12 cellular contexts compared by ENCODE assay signal in the genomic region with DNA sequence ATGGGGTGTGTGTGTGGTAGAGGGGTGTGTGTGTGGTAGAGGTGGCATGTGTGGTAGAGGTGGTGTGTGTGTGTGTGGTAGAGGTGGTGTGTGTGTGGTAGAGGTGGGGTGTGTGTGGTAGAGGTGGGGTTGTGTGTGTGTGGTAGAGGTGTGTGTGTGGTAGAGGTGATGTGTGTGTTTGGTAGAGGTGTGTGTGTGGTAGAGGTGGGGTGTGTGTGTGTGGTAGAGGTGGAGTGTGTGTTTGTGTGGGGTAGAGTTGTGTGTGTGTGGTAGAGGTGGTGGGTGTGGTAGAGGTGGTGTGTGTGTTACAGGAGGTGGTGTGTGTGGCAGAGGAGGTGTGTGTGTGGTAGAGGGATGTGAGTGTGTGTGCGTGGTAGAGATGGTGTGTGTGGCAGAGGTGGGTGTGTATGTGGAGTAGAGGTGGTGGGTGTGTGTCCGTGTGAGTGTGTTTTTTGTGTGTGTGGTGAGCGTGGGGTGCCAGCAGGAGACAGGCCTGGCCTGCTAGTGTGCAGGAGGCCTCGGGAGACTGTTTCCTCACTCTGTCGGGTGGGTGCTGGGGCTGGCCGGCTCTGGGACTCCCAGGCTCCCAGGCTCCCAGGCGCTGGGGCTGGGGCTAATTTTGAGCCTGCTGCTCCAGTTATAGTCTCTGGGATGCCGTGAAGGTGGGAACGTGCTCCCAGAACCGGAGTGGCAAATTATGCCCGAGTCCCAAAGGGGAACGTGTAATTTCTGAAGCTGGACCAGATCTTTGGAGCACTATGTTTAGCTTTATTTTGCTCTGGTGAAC.
A peak's percentile ranks its signal among the peaks of the same experiment; 100 is the strongest.
DNase-seq lines count a peak whose midpoint lies in the region; ATAC-seq and TF ChIP-seq lines count a peak whose summit lies in the region.
"Had no signal": no experiment of that assay in that cellular context is flagged by ENCODE, and none has a peak within 500 bp of the region (broad histone marks: within the 10 kb centered on the region; RNA-seq: fewer than 3 reads in every experiment).

No MANE protein-coding gene starts in this region.

- H3K27ac ChIP-seq in osteoblast (ENCODE audit: low read depth, low read length) (no peak overlapping the region), mesendoderm (ENCODE audit: low read depth, low read length) (no peak overlapping the region)
- H3K27ac ChIP-seq: neural progenitor cell had no signal

- H3K27me3 ChIP-seq in osteoblast (ENCODE audit: insufficient read depth, low read length): no peaks in the 10 kb centered on the region
- no peaks in the 10 kb centered on the region for H3K27me3 ChIP-seq in mesendoderm (ENCODE audit: insufficient read depth, low read length, poor library complexity)
- H3K27me3 ChIP-seq: neural progenitor cell had no signal

- no peak overlapping the region for H3K23ac ChIP-seq in mesendoderm (ENCODE audit: low read length)

- H3K18ac ChIP-seq in mesendoderm (ENCODE audit: low read length): no peak overlapping the region

- TF ChIP-seq CTCF in choroid plexus epithelial cell (conservative IDR thresholded peaks at IDR 0.05; ENCODE audit: low read depth, low read length): peak; percentile 33
- no peak for TF ChIP-seq CTCF in osteoblast (IDR thresholded peaks at IDR 0.05; ENCODE audit: extremely low read depth, low read depth, low read length)

- H3K4me2 ChIP-seq in osteoblast (ENCODE audit: insufficient read depth, low read length): no peak overlapping the region
- H3K4me2 ChIP-seq in mesendoderm (ENCODE audit: low read length): no peak overlapping the region
- H3K4me2 ChIP-seq: neural progenitor cell had no signal

- no peaks in the 10 kb centered on the region for H3K9me3 ChIP-seq in osteoblast (ENCODE audit: low read depth, low read length)
- H3K9me3 ChIP-seq: Caco-2 had no signal

- H2BK120ac ChIP-seq in mesendoderm (ENCODE audit: low read depth, low read length): no peak overlapping the region

- H4K8ac ChIP-seq in mesendoderm (ENCODE audit: low read depth, low read length): no peak overlapping the region

- no peaks in the 10 kb centered on the region for H3K4me1 ChIP-seq in osteoblast (ENCODE audit: insufficient read depth, low read length)
- H3K4me1 ChIP-seq in mesendoderm (ENCODE audit: control insufficient read depth, low read depth, low read length): no peaks in the 10 kb centered on the region
- H3K4me1 ChIP-seq: Caco-2, neural progenitor cell had no signal

- 100% methylated on average over 2 of the region's 12 CpGs for WGBS in mesendoderm (ENCODE audit: extremely low coverage, insufficient coverage, low lambda C conversion rate)

- peak; percentile 14 for DNase-seq in ELR (ENCODE audit: low read depth)
- peak; percentile 22 for DNase-seq in M059J (ENCODE audit: low read depth)
- peak; percentile 38 for DNase-seq in choroid plexus epithelial cell (ENCODE audit: low read depth)
- DNase-seq in osteoblast (ENCODE audit: insufficient read length, low spot score, missing footprints): peak; percentile 73
- DNase-seq in mesendoderm: no peak
- no peak for DNase-seq in NCI-H187 (lab: John Stamatoyannopoulos, UW)
- DNase-seq: NCI-H1048; stimulated activated CD4-positive, alpha-beta T cell treated with anti-CD3 and anti-CD28 coated beads, Interleukin-15, amount 100 ng/mL, for 24 hours had no signal

- H3K36me3 ChIP-seq in osteoblast (ENCODE audit: insufficient read depth, low read length): no peaks in the 10 kb centered on the region
- no peaks in the 10 kb centered on the region for H3K36me3 ChIP-seq in mesendoderm (ENCODE audit: control insufficient read depth, insufficient read depth, low read length)
- H3K36me3 ChIP-seq: neural progenitor cell had no signal

- no peak overlapping the region for H3K9ac ChIP-seq in mesendoderm (ENCODE audit: low read length)
- H3K9ac ChIP-seq: neural progenitor cell had no signal

- H2AK5ac ChIP-seq in mesendoderm (ENCODE audit: low read length): no peak overlapping the region

- H2BK5ac ChIP-seq in mesendoderm (ENCODE audit: low read length): no peak overlapping the region

- no peak overlapping the region for H3K4ac ChIP-seq in mesendoderm (ENCODE audit: low read depth, low read length)

- no peak overlapping the region for H3K4me3 ChIP-seq in choroid plexus epithelial cell (ENCODE audit: low read depth, low read length)
- no peak overlapping the region for H3K4me3 ChIP-seq in osteoblast (ENCODE audit: insufficient read depth, low read length)
- H3K4me3 ChIP-seq in mesendoderm (ENCODE audit: low read length): no peak overlapping the region
- H3K4me3 ChIP-seq: neural progenitor cell had no signal

- no peak overlapping the region for H2BK15ac ChIP-seq in mesendoderm (replicated peaks; ENCODE audit: low read depth)

- ATAC-seq in HG03442 (IDR thresholded peaks at IDR 0.05; ENCODE audit: unreplicated experiment) (no peak), HG03469 (IDR thresholded peaks at IDR 0.05; ENCODE audit: unreplicated experiment) (no peak)

- H4K20me1 ChIP-seq in osteoblast (ENCODE audit: insufficient read depth, low read length): no peaks in the 10 kb centered on the region

- H3K56ac ChIP-seq in mesendoderm (ENCODE audit: low read length): no peak overlapping the region

- no peaks in the 10 kb centered on the region for H3K79me1 ChIP-seq in mesendoderm (ENCODE audit: low read length)

- H3K79me2 ChIP-seq in osteoblast (ENCODE audit: insufficient read depth, low read length): no peaks in the 10 kb centered on the region
- H3K79me2 ChIP-seq in mesendoderm (ENCODE audit: control insufficient read depth, insufficient read depth, low read length): no peaks in the 10 kb centered on the region

- no peak overlapping the region for H4K5ac ChIP-seq in mesendoderm (ENCODE audit: low read length)

- no peak overlapping the region for H2AFZ ChIP-seq in osteoblast (ENCODE audit: low read length)

Comparison
In these comparisons a context has a peak if more than half of its experiments do, and no peak if none do; other contexts are left out.
1. DNase-seq: peak in ELR (single experiment), M059J (single experiment), choroid plexus epithelial cell (single experiment) and osteoblast (single experiment); none in mesendoderm (single experiment) and NCI-H187 (0 of 2).